7 cellular contexts compared by ENCODE assay signal in genomic region chr7:131778601-131779000, GRCh38.
"Had no signal": no experiment of that assay in that cellular context is flagged by ENCODE, and none has a peak within 500 bp of the region (broad histone marks: within the 10 kb centered on the region; RNA-seq: fewer than 3 reads in every experiment).

No MANE protein-coding gene starts in this region.

- FAIRE-seq: G401.6, GM12878, GM12891, GM12892, GM19239 had no signal

- DNase-seq: GDM1, GF-D8 had no signal

- H3K4me3 ChIP-seq: GM12878 had no signal

- ATAC-seq: GM12878 had no signal
